Comparison of ENCODE assay signal across 9 cellular contexts in genomic region chr16:68235105-68235881, GRCh38. TPM values are rescaled to one million over a fixed set of nuclear protein-coding genes. Genes with fewer than 3 reads are reported as not detected.
A peak's percentile ranks its signal among the peaks of the same experiment; 100 is the strongest.
DNase-seq lines count a peak whose midpoint lies in the region; ATAC-seq and TF ChIP-seq lines count a peak whose summit lies in the region.
"Had no signal": no experiment of that assay in that cellular context is flagged by ENCODE, and none has a peak within 500 bp of the region (broad histone marks: within the 10 kb centered on the region; RNA-seq: fewer than 3 reads in every experiment).

No MANE protein-coding gene starts in this region.

- H3K9me3 Mint-ChIP-seq in memory B cell = no peaks in the 10 kb centered on the region

- peak overlapping the region; percentile 98 for H3K4me2 ChIP-seq in mammary epithelial cell (ENCODE audit: insufficient read depth, low read depth, low read length)

- CTCF ChIA-PET in mammary epithelial cell (lab: Charles Lee; ENCODE audit: low non-redundant PET) = interaction anchor here (0.5 kb wide), 1 partner anchor 26 kb away, joined by 5 read pairs; no protein-coding TSS in a partner anchor

- ATAC-seq in left ventricle myocardium superior (no peak), memory B cell (ENCODE audit: low read depth) (no peak), GM18870 (IDR thresholded peaks at IDR 0.05; ENCODE audit: unreplicated experiment) (no peak)

- peaks cover 60% of the 10 kb centered on the region for H3K79me2 ChIP-seq in mammary epithelial cell (ENCODE audit: insufficient read depth, low read length)

- H3K27ac ChIP-seq in cardiac muscle cell (no peak overlapping the region), mammary epithelial cell (ENCODE audit: insufficient read depth, low read depth, low read length) (peak overlapping the region; percentile 67), vagina (peak overlapping the region; percentile 68)

- DNase-seq in cardiac muscle cell (ENCODE audit: low read depth in 1 of 2, low spot score in 1 of 2) (peak in 1 of 2 donors; percentile 29), left ventricle myocardium superior (no peak), mammary epithelial cell (peak; percentile 75), memory B cell (ENCODE audit: low spot score in 2 of 2) (no peak), vagina (ENCODE audit: extremely low spot score in 2 of 2) (no peak), amniotic stem cell (lab: John Stamatoyannopoulos, UW) (no peak), GM13977 (ENCODE audit: low spot score) (no peak)
- DNase-seq: DND-41 had no signal

- H3K4me3 ChIP-seq in cardiac muscle cell (peak overlapping the region; percentile 30), mammary epithelial cell (replicated peaks in 1 of 3; ENCODE audit: insufficient read depth in 1 of 3, low read depth in 2 of 3, low read length in 3 of 3) (peak overlapping the region; percentile 67 to 69 (median 67)), vagina (peak overlapping the region; percentile 64 to 72)

- in situ Hi-C loops in mammary epithelial cell (cut with MboI; ENCODE audit: low sequenced_read_pairs in 2 of 2) (loop anchor here in 1 of 2 donors (10.0 kb wide), 1 partner anchor 160 kb away; no protein-coding TSS in a partner anchor), GM13977 (cut with MboI; ENCODE audit: low pct_unique_long_range_greater_than_20kb, low sequenced_read_pairs, unreplicated experiment) (no loop called here)

- under 1% methylated on average over 30 of the region's 73 CpGs for WGBS in mammary epithelial cell (ENCODE audit: low coverage, missing lambda C conversion rate)

- peak overlapping the region; percentile 77 for H3K9ac ChIP-seq in mammary epithelial cell (ENCODE audit: insufficient read depth, low read length)

- H3K4me1 ChIP-seq in cardiac muscle cell (ENCODE audit: low read depth) = peaks cover 13% of the 10 kb centered on the region
- H3K4me1 ChIP-seq in mammary epithelial cell (ENCODE audit: insufficient read depth, low read length) = peaks cover 36% of the 10 kb centered on the region
- H3K4me1 ChIP-seq in vagina = peaks cover 40% of the 10 kb centered on the region

- H3K27me3 ChIP-seq in cardiac muscle cell (peaks cover 39% of the 10 kb centered on the region), mammary epithelial cell (ENCODE audit: insufficient read depth, low read length) (no peaks in the 10 kb centered on the region), vagina (no peaks in the 10 kb centered on the region)

- TF ChIP-seq CTCF in cardiac muscle cell (IDR thresholded peaks at IDR 0.05; ENCODE audit: low read depth, low read length) (peak; percentile 17), mammary epithelial cell (conservative IDR thresholded peaks at IDR 0.05 in 1 of 2, IDR thresholded peaks at IDR 0.05 in 1 of 2; ENCODE audit: extremely low read depth in 1 of 2, insufficient read depth in 1 of 2, low read depth in 1 of 2, low read length in 2 of 2) (peak; percentile 5 to 47), vagina (IDR thresholded peaks at IDR 0.05) (no peak), GM13977 (IDR thresholded peaks at IDR 0.05; ENCODE audit: extremely low read depth, insufficient read depth, missing control alignments) (no peak)

- no peaks in the 10 kb centered on the region for H4K20me1 ChIP-seq in mammary epithelial cell (ENCODE audit: insufficient read depth, low read length)

- dilution Hi-C loops in mammary epithelial cell (cut with HindIII; ENCODE audit: low sequenced_read_pairs) = no loop called here

- intact Hi-C loops in left ventricle myocardium superior (cut with micrococcal nuclease) (no loop called here), mammary epithelial cell (cut with micrococcal nuclease) (no loop called here), vagina (cut with DNase I) (loop anchor here (5.0 kb wide), 1 partner anchor 153 kb away; no protein-coding TSS in a partner anchor)

- TSS peak; percentile 2 for BruUV-seq in mammary epithelial cell (replicated peaks; lab: Mats Ljungman, UMichigan)

- H3K9me3 ChIP-seq in cardiac muscle cell (ENCODE audit: low read depth) (no peaks in the 10 kb centered on the region), mammary epithelial cell (replicated peaks; ENCODE audit: insufficient read depth, low read length) (no peaks in the 10 kb centered on the region), vagina (no peaks in the 10 kb centered on the region)

- H3K27ac Mint-ChIP-seq in memory B cell = no peak overlapping the region

- H3K36me3 ChIP-seq in cardiac muscle cell (no peaks in the 10 kb centered on the region), mammary epithelial cell (ENCODE audit: insufficient read depth, low read length) (peaks cover 10% of the 10 kb centered on the region), vagina (peaks cover 0 to 15% of the 10 kb centered on the region in 2 donors)

- peak overlapping the region; percentile 65 for H3K4me3 Mint-ChIP-seq in memory B cell

- H3K27me3 Mint-ChIP-seq in memory B cell = no peaks in the 10 kb centered on the region

- H3K4me1 Mint-ChIP-seq in memory B cell = peaks cover 20% of the 10 kb centered on the region

- peak overlapping the region; percentile 74 for H2AFZ ChIP-seq in mammary epithelial cell (ENCODE audit: low read depth, low read length)

- no peak for TF ChIP-seq POLR2A in vagina (IDR thresholded peaks at IDR 0.05)

- no peaks in the 10 kb centered on the region for H3K36me3 Mint-ChIP-seq in memory B cell

RNA-seq across cellular contexts. Expression of gene ESRP2, which starts 0.6 kb away (rescaled TPM):
- total RNA-seq in cardiac muscle cell = 0.60 and 2.8 TPM in 2 replicates
- polyA plus RNA-seq in cardiac muscle cell = 1.8 and 3.1 TPM in 2 replicates
- 0.87 TPM for total RNA-seq in left ventricle myocardium superior
- 10 to 100 TPM; 24.3 to 47.7 TPM for total RNA-seq in mammary epithelial cell
- 35.4 TPM for polyA plus RNA-seq in mammary epithelial cell
- polyA minus RNA-seq in mammary epithelial cell = 41.2 TPM
- total RNA-seq in vagina = 71.0 TPM

RNA-seq across cellular contexts. Expression of gene PLA2G15, which starts 9.9 kb away (rescaled TPM):
- total RNA-seq in cardiac muscle cell (18.0 and 19.8 TPM in 2 replicates), left ventricle myocardium superior (33.8 TPM), mammary epithelial cell (10 to 100 TPM; 12.4 to 19.8 TPM), vagina (18.2 TPM)
- polyA plus RNA-seq in cardiac muscle cell (17.1 and 17.5 TPM in 2 replicates), mammary epithelial cell (15.6 TPM)
- 14.3 TPM for polyA minus RNA-seq in mammary epithelial cell

RNA-seq across cellular contexts. Expression of gene SLC7A6, which starts 29.0 kb away (rescaled TPM):
- total RNA-seq in cardiac muscle cell = 13.5 and 14.3 TPM in 2 replicates
- 11.5 and 17.1 TPM in 2 replicates for polyA plus RNA-seq in cardiac muscle cell
- 38.2 TPM for total RNA-seq in left ventricle myocardium superior
- 10 to 100 TPM; 27.0 to 37.1 TPM for total RNA-seq in mammary epithelial cell
- polyA plus RNA-seq in mammary epithelial cell = 19.3 TPM
- polyA minus RNA-seq in mammary epithelial cell = 35.1 TPM
- 35.1 TPM for total RNA-seq in vagina

Comparison
In these comparisons a context has a peak if more than half of its experiments do, and no peak if none do; other contexts are left out.
1. CTCF ChIP-seq: peak in cardiac muscle cell (single experiment) and mammary epithelial cell (2 of 2); none in vagina (0 of 3) and GM13977 (single experiment).
2. Peak in every context shown above with its lines, with median percentiles within 50 percentile points of each other: H3K4me3 ChIP-seq.